ENCODE assay signal across 9 cellular contexts in the genomic region with DNA sequence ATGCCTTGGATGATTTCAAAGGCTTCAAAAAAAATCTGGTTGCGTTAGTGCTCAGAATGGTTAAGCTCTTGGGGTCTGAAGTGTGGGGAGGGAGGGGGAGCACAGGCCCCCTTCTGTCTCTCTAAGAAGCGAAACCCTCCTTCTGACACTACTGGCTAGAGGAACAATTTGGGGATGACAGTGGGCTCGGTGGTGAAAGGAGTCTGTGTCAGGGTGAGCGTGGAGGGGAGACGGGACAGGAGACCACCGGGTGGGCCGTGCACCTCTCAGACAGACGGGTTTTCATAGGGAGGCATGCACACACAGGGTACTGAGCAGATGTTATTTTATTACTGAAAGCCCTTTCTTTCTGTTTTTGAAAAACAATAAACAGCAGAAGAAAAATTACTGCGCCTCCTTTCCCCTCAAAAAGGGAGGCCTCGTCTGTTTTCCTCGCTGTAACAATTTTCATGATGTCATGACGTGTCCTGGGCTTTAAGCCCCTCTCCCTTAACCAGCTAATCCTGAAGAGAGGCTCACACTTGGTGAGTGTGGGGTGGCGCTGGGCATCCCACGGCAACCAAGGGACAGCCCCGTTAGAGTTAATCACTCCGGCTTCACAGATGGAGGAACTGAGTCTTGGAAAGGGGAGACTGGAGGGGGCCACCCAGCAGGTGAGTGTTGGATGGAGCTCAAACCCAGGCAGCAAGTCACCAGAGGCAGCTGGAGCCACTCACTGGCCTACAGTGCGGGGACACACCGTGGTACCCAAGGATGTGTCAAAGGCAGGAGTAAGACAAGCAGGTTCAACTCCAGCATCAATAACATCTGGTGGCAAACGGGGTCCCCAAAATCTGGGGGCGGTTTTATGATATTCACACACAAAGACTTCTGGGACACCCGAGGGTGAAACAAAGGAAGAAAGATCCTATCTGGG. TPM values are rescaled to one million over a fixed set of nuclear protein-coding genes. Genes with fewer than 3 reads are reported as not detected.
DNase-seq lines count a peak whose midpoint lies in the region; ATAC-seq, FAIRE-seq and TF ChIP-seq lines count a peak whose summit lies in the region.
"Had no signal": no experiment of that assay in that cellular context is flagged by ENCODE, and none has a peak within 500 bp of the region (broad histone marks: within the 10 kb centered on the region; RNA-seq: fewer than 3 reads in every experiment).

No MANE protein-coding gene starts in this region.

- H3K79me1 ChIP-seq in H1 (ENCODE audit: low read depth, low read length): no peaks in the 10 kb centered on the region; the same call in 1 of the 2 replicates

- no peak overlapping the region for H2BK120ac ChIP-seq in H1 (replicated peaks; ENCODE audit: low read depth, low read length)

- H2BK12ac ChIP-seq in H1 (ENCODE audit: low read depth, low read length): no peak overlapping the region

- H4K5ac ChIP-seq in H1 (ENCODE audit: insufficient read length, low read depth, low read length): no peak overlapping the region

- ATAC-seq in right cardiac atrium (no peak), HG03520 (IDR thresholded peaks at IDR 0.05; ENCODE audit: unreplicated experiment) (peak; percentile 16), HG03571 (IDR thresholded peaks at IDR 0.05; ENCODE audit: unreplicated experiment) (no peak)
- peak; percentile 4 for ATAC-seq in stimulated activated memory B cell treated with anti-CD40 and anti-IgM and Interleukin-4, amounts not matched to agents 10 μg/mL and 1 μg/mL and 100 μg/mL, for 72 hours

- TF ChIP-seq CTCF in cardiac muscle cell (IDR thresholded peaks at IDR 0.05; ENCODE audit: low read depth, low read length) (no peak), H1 (IDR thresholded peaks at IDR 0.05; ENCODE audit: control extremely low read depth in 1 of 3, insufficient read depth in 1 of 3, low read depth in 1 of 3, low read length in 3 of 3) (no peak)

- no peak overlapping the region for H2AFZ ChIP-seq in H1 (ENCODE audit: low read length)

- no peak overlapping the region for H3K4ac ChIP-seq in H1 (replicated peaks; ENCODE audit: insufficient read length, low read depth, low read length)

- no peak for TF ChIP-seq EP300 in H1 (IDR thresholded peaks at IDR 0.05; ENCODE audit: borderline replicate concordance in 1 of 2, low read depth in 2 of 2, low read length in 2 of 2)

- no peak overlapping the region; the same call in 1 of the 2 replicates for H3K18ac ChIP-seq in H1 (ENCODE audit: extremely low read depth, low read length)

- WGBS in right cardiac atrium: 75% methylated on average over 21 of the region's 21 CpGs
- 85% methylated on average over 21 of the region's 21 CpGs; no CpG with 5 or more reads in 1 of the 2 experiments for WGBS in H1 (ENCODE audit: extremely low coverage in 1 of 2, insufficient coverage in 1 of 2, insufficient read length in 1 of 2, insufficient replicate concordance in 2 of 2, low coverage in 1 of 2, low lambda C conversion rate in 2 of 2, missing lambda C conversion rate in 1 of 2), 2 experiments

- 0 out of 2 replicates have a peak overlapping the region, but pooled peaks have one; percentile 79 for H2BK5ac ChIP-seq in H1 (ENCODE audit: low read depth, low read length)

- H3K4me2 ChIP-seq in H1 (ENCODE audit: insufficient read depth in 1 of 2, low read depth in 2 of 2, low read length in 2 of 2): peak overlapping the region; percentile 42 to 47; a peak in 3 of 4 replicates

- H3K4me3 Mint-ChIP-seq in stimulated activated memory B cell treated with anti-CD40 and anti-IgM and Interleukin-4, amounts not matched to agents 10 μg/mL and 1 μg/mL and 100 μg/mL, for 72 hours: peak overlapping the region; percentile 63
- H3K4me3 Mint-ChIP-seq: dendritic cell treated with granulocyte-macrophage colony-stimulating factor and Interleukin-4, amounts not matched to agents 40 ng/mL and 50 ng/mL, for 4 days had no signal

- no peaks in the 10 kb centered on the region for H3K79me2 ChIP-seq in H1 (ENCODE audit: control insufficient read depth in 1 of 2, insufficient read depth in 2 of 2, low read length in 2 of 2)

- DNase-seq in cardiac muscle cell (ENCODE audit: low read depth in 1 of 2, low spot score in 1 of 2) (no peak), right cardiac atrium (no peak), H1 (ENCODE audit: low read depth in 1 of 2, low spot score in 2 of 2) (no peak), cerebellar nuclear complex (lab: John Stamatoyannopoulos, UW) (no peak), SHP77 (lab: John Stamatoyannopoulos, UW) (no peak)

- H3K4me1 ChIP-seq in cardiac muscle cell (ENCODE audit: low read depth) (peaks cover 29% of the 10 kb centered on the region), right cardiac atrium (ENCODE audit: control insufficient read depth, insufficient read depth, low read length) (peaks cover 4% of the 10 kb centered on the region), H1 (replicated peaks in 1 of 4; ENCODE audit: control insufficient read depth in 3 of 4, insufficient read depth in 4 of 4, low read length in 3 of 4) (peaks cover 4 to 16% (median 8%) of the 10 kb centered on the region in 4 experiments)

- H3K36me3 Mint-ChIP-seq in stimulated activated memory B cell treated with anti-CD40 and anti-IgM and Interleukin-4, amounts not matched to agents 10 μg/mL and 1 μg/mL and 100 μg/mL, for 72 hours: peaks cover 20% of the 10 kb centered on the region

- peak overlapping the region; percentile 15 for H3K4me3 ChIP-seq in cardiac muscle cell
- H3K4me3 ChIP-seq in right cardiac atrium (ENCODE audit: low read length): no peak overlapping the region
- peak overlapping the region in 1 of 4 experiments; percentile 37; a peak in 1 of 8 replicates for H3K4me3 ChIP-seq in H1 (ENCODE audit: extremely low read depth in 1 of 4, insufficient read depth in 2 of 4, low read depth in 3 of 4, low read length in 4 of 4)

- no peak for TF ChIP-seq POLR2A in H1 (IDR thresholded peaks at IDR 0.05; ENCODE audit: control extremely low read depth in 1 of 2, low read depth in 2 of 2, low read length in 2 of 2)

- H2BK20ac ChIP-seq in H1 (ENCODE audit: low read length): no peak overlapping the region

- H4K91ac ChIP-seq in H1 (replicated peaks; ENCODE audit: insufficient read length, low read length): no peak overlapping the region

- TF ChIP-seq RAD21 in H1 (IDR thresholded peaks at IDR 0.05 in 1 of 2, conservative IDR thresholded peaks at IDR 0.05 in 1 of 2; ENCODE audit: low read depth in 2 of 2, low read length in 2 of 2): no peak

- POLR2A ChIA-PET in H1 (lab: Charles Lee; ENCODE audit: partially characterized antibody): interaction anchor here (0.8 to 1.0 kb wide), 2 partner anchors 12 to 47 kb away, joined by 3 read pairs; no protein-coding TSS in a partner anchor

- intact Hi-C loops in right cardiac atrium (cut with DNase I): no loop called here

- H3K27ac ChIP-seq in cardiac muscle cell: peak overlapping the region; percentile 93
- no peak overlapping the region for H3K27ac ChIP-seq in right cardiac atrium (ENCODE audit: low read length)
- no peak overlapping the region for H3K27ac ChIP-seq in H1 (ENCODE audit: low read depth, low read length)

- no peak overlapping the region for H3K23ac ChIP-seq in H1 (ENCODE audit: insufficient read length)

- H2BK15ac ChIP-seq in H1 (ENCODE audit: low read length): no peak overlapping the region

- no peaks in the 10 kb centered on the region for H3K23me2 ChIP-seq in H1 (ENCODE audit: low read depth, low read length)

- H3K14ac ChIP-seq in H1 (ENCODE audit: insufficient read length): no peak overlapping the region

- no peaks in the 10 kb centered on the region for H3K27me3 ChIP-seq in cardiac muscle cell
- no peaks in the 10 kb centered on the region for H3K27me3 ChIP-seq in right cardiac atrium (ENCODE audit: control insufficient read depth, insufficient read depth)
- H3K27me3 ChIP-seq in H1 (replicated peaks in 1 of 4; ENCODE audit: control insufficient read depth in 3 of 4, extremely low read depth in 1 of 4, insufficient read depth in 3 of 4, low read length in 3 of 4): no peaks in the 10 kb centered on the region

- H3K9me3 Mint-ChIP-seq in stimulated activated memory B cell treated with anti-CD40 and anti-IgM and Interleukin-4, amounts not matched to agents 10 μg/mL and 1 μg/mL and 100 μg/mL, for 72 hours: no peaks in the 10 kb centered on the region
- H3K9me3 Mint-ChIP-seq: dendritic cell treated with granulocyte-macrophage colony-stimulating factor and Interleukin-4, amounts not matched to agents 40 ng/mL and 50 ng/mL, for 4 days had no signal

- CTCF ChIA-PET in H1 (lab: Charles Lee; ENCODE audit: partially characterized antibody): interaction anchor here (0.6 to 1.0 kb wide), 3 partner anchors 108 to 1411 kb away, joined by 3 read pairs; no protein-coding TSS in a partner anchor

- peaks cover 22% of the 10 kb centered on the region for H3K4me1 Mint-ChIP-seq in stimulated activated memory B cell treated with anti-CD40 and anti-IgM and Interleukin-4, amounts not matched to agents 10 μg/mL and 1 μg/mL and 100 μg/mL, for 72 hours

- no peak overlapping the region for H3K56ac ChIP-seq in H1 (replicated peaks; ENCODE audit: insufficient read length, low read depth, low read length)

- H3K36me3 ChIP-seq in cardiac muscle cell (peaks cover 35% of the 10 kb centered on the region), H1 (ENCODE audit: control insufficient read depth in 2 of 4, insufficient read depth in 4 of 4, low read length in 3 of 4) (peaks cover 8 to 76% (median 31%) of the 10 kb centered on the region in 4 experiments; a peak in 6 of 8 replicates)

- peaks cover 37% of the 10 kb centered on the region for H3K27me3 Mint-ChIP-seq in stimulated activated memory B cell treated with anti-CD40 and anti-IgM and Interleukin-4, amounts not matched to agents 10 μg/mL and 1 μg/mL and 100 μg/mL, for 72 hours

- H3K9ac ChIP-seq in H1 (replicated peaks in 1 of 4; ENCODE audit: extremely low read depth in 1 of 4, low read depth in 3 of 4, low read length in 3 of 4): peak overlapping the region in 1 of 4 experiments; percentile 32; a peak in 2 of 7 replicates

- no peak overlapping the region for H2AK5ac ChIP-seq in H1 (ENCODE audit: low read depth, low read length)

- H3K27ac Mint-ChIP-seq in stimulated activated memory B cell treated with anti-CD40 and anti-IgM and Interleukin-4, amounts not matched to agents 10 μg/mL and 1 μg/mL and 100 μg/mL, for 72 hours: peak overlapping the region; percentile 26

- no peak overlapping the region for H4K8ac ChIP-seq in H1 (ENCODE audit: extremely low read depth, insufficient read depth, low read length)

- H4K20me1 ChIP-seq in H1 (replicated peaks in 1 of 2; ENCODE audit: control insufficient read depth in 1 of 2, insufficient read depth in 2 of 2, low read length in 2 of 2): peaks cover 0 to 3% of the 10 kb centered on the region in 2 experiments

- no peaks in the 10 kb centered on the region for H3K9me3 ChIP-seq in cardiac muscle cell (ENCODE audit: low read depth)
- no peaks in the 10 kb centered on the region for H3K9me3 ChIP-seq in right cardiac atrium (ENCODE audit: control insufficient read depth, low read length)
- no peaks in the 10 kb centered on the region for H3K9me3 ChIP-seq in H1 (ENCODE audit: insufficient read depth in 2 of 2, low read depth in 1 of 2, low read length in 1 of 2)

- FAIRE-seq in H1 (lab: Jason Lieb, UNC): no peak

RNA-seq across cellular contexts. Expression of gene PTCH1, which starts 53.4 kb away (rescaled TPM):
- 8.3 and 13.9 TPM in 2 replicates for total RNA-seq in cardiac muscle cell
- 7.3 and 9.6 TPM in 2 replicates for polyA plus RNA-seq in cardiac muscle cell
- total RNA-seq in right cardiac atrium: 10 to 100 TPM in 1 of 4 donors, 1 to 10 TPM in 3; 5.0 to 11.1 (median 8.6) TPM
- polyA plus RNA-seq in right cardiac atrium: 3.5 TPM
- 34.1 and 42.3 TPM in 2 replicates for total RNA-seq in H1 (2021; fragmentation: NEBNext Ultra II Directional; extraction: Animal tissue kit (Norgen Biotek cat#: 25700))
- 6.4 and 17.9 TPM in 2 replicates for polyA plus RNA-seq in H1 (2011; rRNA removed)
- polyA plus RNA-seq in H1 (2011; cell fraction: cytosol; rRNA removed): 6.7 TPM
- 30.2 TPM for polyA plus RNA-seq in H1 (2011; cell fraction: nucleus; rRNA removed)
- polyA plus RNA-seq in H1 (2012, experiment 1 of 2): 8.8 to 11.1 TPM (median 10.7 TPM) in 4 replicates
- polyA plus RNA-seq in H1 (2012, experiment 2 of 2): 14.3 TPM
- 12.6 TPM for polyA plus RNA-seq in H1 (2013, experiment 1 of 2)
- 12.5 TPM for polyA plus RNA-seq in H1 (2013, experiment 2 of 2)
- polyA minus RNA-seq in H1 (2011; rRNA and poly(A)+ RNA removed): 18.6 and 19.0 TPM in 2 replicates
- polyA minus RNA-seq in H1 (2011; cell fraction: cytosol; rRNA and poly(A)+ RNA removed): 24.4 TPM
- polyA minus RNA-seq in H1 (2011; cell fraction: nucleus; rRNA and poly(A)+ RNA removed): 60.1 TPM

Comparison
In these comparisons a context has a peak if more than half of its experiments do, and no peak if none do; other contexts are left out.
1. ATAC-seq: peak in HG03520 (single experiment) and stimulated activated memory B cell treated with anti-CD40 and anti-IgM and Interleukin-4, amounts not matched to agents 10 μg/mL and 1 μg/mL and 100 μg/mL, for 72 hours (single experiment); none in right cardiac atrium (0 of 2) and HG03571 (single experiment).